Comparison of ENCODE assay signal across 9 cellular contexts in the genomic region with DNA sequence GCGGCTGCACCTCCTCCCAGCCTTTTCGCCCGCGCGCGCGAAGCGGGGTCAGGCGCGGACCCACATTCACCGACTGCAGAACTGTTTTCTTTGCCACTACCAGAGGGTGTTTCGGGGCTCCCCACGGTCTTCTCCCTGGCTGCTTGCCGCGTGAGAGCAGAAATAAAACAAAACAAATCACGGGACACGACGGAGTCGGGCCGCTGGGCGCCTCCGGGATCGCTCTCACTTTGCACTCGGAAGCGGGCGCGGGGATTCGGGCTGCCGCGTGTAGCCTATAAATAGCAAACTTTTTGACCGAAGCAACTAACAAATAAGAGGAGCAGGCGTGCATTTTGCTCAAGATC.
DNase-seq lines count a peak whose midpoint lies in the region; TF ChIP-seq lines count a peak whose summit lies in the region.
"Had no signal": no experiment of that assay in that cellular context is flagged by ENCODE, and none has a peak within 500 bp of the region (broad histone marks: within the 10 kb centered on the region; RNA-seq: fewer than 3 reads in every experiment).

No MANE protein-coding gene starts in this region.

- H3K36me3 ChIP-seq in WERI-Rb-1 (no peaks in the 10 kb centered on the region), stomach smooth muscle (ENCODE audit: control insufficient read depth in 2 of 2, insufficient read depth in 2 of 2, low read length in 2 of 2) (no peaks in the 10 kb centered on the region)

- no peak for TF ChIP-seq CTCF in WERI-Rb-1 (IDR thresholded peaks at IDR 0.05; ENCODE audit: low read depth, low read length)

- H3K4me3 ChIP-seq in WERI-Rb-1 (ENCODE audit: low read depth, low read length) (peak overlapping the region; percentile 54), iPS-11a (ENCODE audit: low read depth, low read length) (peak overlapping the region; percentile 50), stomach smooth muscle (ENCODE audit: low read length in 2 of 2) (peak overlapping the region; percentile 78 to 80)

- H3K4me1 ChIP-seq in stomach smooth muscle (ENCODE audit: control insufficient read depth, insufficient read depth, low read length), result peaks cover 21% of the 10 kb centered on the region

- no peak overlapping the region for H3K9ac ChIP-seq in stomach smooth muscle (ENCODE audit: low read length in 2 of 2)

- H3K27me3 ChIP-seq in WERI-Rb-1 (ENCODE audit: insufficient read depth, low read depth, severe bottlenecking) (no peaks in the 10 kb centered on the region), stomach smooth muscle (ENCODE audit: control insufficient read depth in 1 of 2, insufficient read depth in 2 of 2, low read length in 2 of 2) (peaks cover 8 to 15% of the 10 kb centered on the region in 2 donors)

- peak overlapping the region; percentile 79 for H3K27ac ChIP-seq in WERI-Rb-1
- no peak overlapping the region for H3K27ac ChIP-seq in stomach smooth muscle (ENCODE audit: low read length)

- H3K9me3 ChIP-seq in WERI-Rb-1 (ENCODE audit: severe bottlenecking), result peaks cover 12% of the 10 kb centered on the region
- no peaks in the 10 kb centered on the region for H3K9me3 ChIP-seq in stomach smooth muscle (ENCODE audit: control insufficient read depth in 2 of 2, low read length in 2 of 2)

- DNase-seq in NCI-H2196 (lab: John Stamatoyannopoulos, UW; ENCODE audit: unreplicated experiment), result peak; percentile 26
- no peak for DNase-seq in NCI-H2196 treated with DMSO at 0.1 percent for 48 hours (lab: John Stamatoyannopoulos, UW; ENCODE audit: unreplicated experiment)
- DNase-seq in WERI-Rb-1, result no peak
- no peak for DNase-seq in NCI-H128 (lab: John Stamatoyannopoulos, UW; ENCODE audit: unreplicated experiment)
- no peak for DNase-seq in NCI-H2029 (lab: John Stamatoyannopoulos, UW)
- DNase-seq in activated effector memory CD4-positive, alpha-beta T cell treated with Interleukin-2 at 50 U/mL for 16 hours, result no peak
- DNase-seq: C1 segment of cervical spinal cord had no signal
